ENCODE assay signal across 23 cellular contexts in genomic region chr6:20582586-20583446, GRCh38. TPM values are rescaled to one million over a fixed set of nuclear protein-coding genes. Genes with fewer than 3 reads are reported as not detected.
DNase-seq lines count a peak whose midpoint lies in the region; ATAC-seq, FAIRE-seq and TF ChIP-seq lines count a peak whose summit lies in the region.
"Had no signal": no experiment of that assay in that cellular context is flagged by ENCODE, and none has a peak within 500 bp of the region (broad histone marks: within the 10 kb centered on the region; RNA-seq: fewer than 3 reads in every experiment).

No MANE protein-coding gene starts in this region.

- no peak overlapping the region for H2BK20ac ChIP-seq in H9 (ENCODE audit: low read depth, low read length, poor library complexity, severe bottlenecking)

- H3T11ph ChIP-seq in H9 (ENCODE audit: low read length) = no peak overlapping the region

- no CpG with 5 or more reads among the region's 4 CpGs for WGBS in H9 (ENCODE audit: extremely low coverage, insufficient read length, low lambda C conversion rate)
- 63% methylated on average over 4 of the region's 4 CpGs for WGBS in liver
- WGBS in pancreas, 2 donors = 78 to 81% methylated on average over 4 of the region's 4 CpGs

- no peaks in the 10 kb centered on the region for H3K23me2 ChIP-seq in H9 (ENCODE audit: insufficient read length, low read depth, low read length, poor library complexity, severe bottlenecking)

- no peak overlapping the region for H3K18ac ChIP-seq in H9 (ENCODE audit: insufficient read length, low read depth, low read length)

- no peaks in the 10 kb centered on the region for H3K79me1 ChIP-seq in H9 (ENCODE audit: insufficient read depth, low read depth, low read length, poor library complexity, severe bottlenecking)

- H3K4me1 ChIP-seq in H9 (ENCODE audit: insufficient read depth, low read length) (peaks cover 9% of the 10 kb centered on the region), liver (ENCODE audit: control insufficient read depth in 4 of 4, insufficient read depth in 4 of 4, low read length in 3 of 4) (peaks cover 0 to 6% (median 3%) of the 10 kb centered on the region in 4 donors), pancreas (peaks cover 0 to 7% (median 7%) of the 10 kb centered on the region in 3 donors)
- H3K4me1 ChIP-seq: body of pancreas, SJSA1, tibial artery had no signal

- no peak overlapping the region for H2BK15ac ChIP-seq in H9 (ENCODE audit: low read depth, low read length)

- no peak overlapping the region for H2BK5ac ChIP-seq in H9 (ENCODE audit: insufficient read length, low read length)

- H4K91ac ChIP-seq in H9 (ENCODE audit: insufficient read length, low read depth, low read length) = no peak overlapping the region

- FAIRE-seq in pancreas (lab: Jason Lieb, UNC) = no peak
- FAIRE-seq: endothelial cell of umbilical vein, frontal cortex had no signal

- no peak overlapping the region for H3K14ac ChIP-seq in H9 (ENCODE audit: insufficient read depth, low read length)

- H3K23ac ChIP-seq in H9 (ENCODE audit: insufficient read length, low read depth, low read length) = no peak overlapping the region

- H2BK120ac ChIP-seq in H9 (ENCODE audit: low read depth, low read length, poor library complexity, severe bottlenecking) = no peak overlapping the region

- no peak overlapping the region for H3K56ac ChIP-seq in H9 (ENCODE audit: insufficient read length, low read depth, low read length)

- H3K4me3 Mint-ChIP-seq in H9 = peak overlapping the region in 1 of 2 experiments; percentile 24; a peak in 2 of 5 replicates

- H3K9me3 ChIP-seq in H9 (ENCODE audit: control insufficient read depth, low read depth, low read length) = no peaks in the 10 kb centered on the region
- no peaks in the 10 kb centered on the region for H3K9me3 ChIP-seq in liver (ENCODE audit: control insufficient read depth in 4 of 4, low read length in 3 of 4)
- no peaks in the 10 kb centered on the region for H3K9me3 ChIP-seq in pancreas
- H3K9me3 ChIP-seq: body of pancreas, SJSA1, tibial artery had no signal

- peak overlapping the region; percentile 18 to 88 (median 66); a peak in 4 of 7 replicates for H3K27ac Mint-ChIP-seq in H9

- no peaks in the 10 kb centered on the region for H3K9me3 Mint-ChIP-seq in H9

- H3K27me3 Mint-ChIP-seq in H9 (ENCODE audit: low read depth) = peaks cover 2% of the 10 kb centered on the region; the same call in 1 of the 2 replicates

- no peaks in the 10 kb centered on the region for H3K36me3 ChIP-seq in liver (ENCODE audit: control insufficient read depth in 4 of 4, insufficient read depth in 3 of 4, low read depth in 1 of 4, low read length in 3 of 4)
- H3K36me3 ChIP-seq in pancreas = no peaks in the 10 kb centered on the region
- H3K36me3 ChIP-seq: SJSA1 had no signal

- no peak overlapping the region for H4K5ac ChIP-seq in H9 (ENCODE audit: insufficient read length, low read depth, low read length)

- H2BK12ac ChIP-seq in H9 (ENCODE audit: insufficient read length, low read depth, low read length) = no peak overlapping the region

- H4K20me1 ChIP-seq in H9 (ENCODE audit: control insufficient read depth, insufficient read depth, insufficient read length) = no peaks in the 10 kb centered on the region
- H4K20me1 ChIP-seq: BLaER1 had no signal

- H2AFZ ChIP-seq in H9 (ENCODE audit: low read length) = no peak overlapping the region

- no peaks in the 10 kb centered on the region for H3K79me2 ChIP-seq in H9 (ENCODE audit: insufficient read depth, low read length)

- H3K9ac ChIP-seq in H9 (ENCODE audit: extremely low read depth, insufficient read length, low read length) (no peak overlapping the region), liver (ENCODE audit: low read depth in 1 of 2, low read length in 2 of 2) (no peak overlapping the region)
- H3K9ac ChIP-seq: BLaER1 had no signal

- intact Hi-C loops in pancreas (cut with DNase I) = no loop called here

- DNase-seq in H9 = no peak
- DNase-seq in NCI-H748 (lab: John Stamatoyannopoulos, UW; ENCODE audit: unreplicated experiment) = peak; percentile 72
- DNase-seq in pancreas = no peak
- DNase-seq in activated CD8-positive, alpha-beta memory T cell treated with anti-CD3 and anti-CD28 coated beads for 24 hours = no peak
- DNase-seq in CD1c-positive myeloid dendritic cell (ENCODE audit: extremely low spot score) = no peak
- DNase-seq: activated CD4-positive, CD25-positive, alpha-beta regulatory T cell treated with anti-CD3 and anti-CD28 coated beads, Interleukin-2, amount 50 U/mL, for 72 hours; activated naive CD4-positive, alpha-beta T cell treated with anti-CD3 and anti-CD28 coated beads, Interleukin-2, amount 50 U/mL, for 16 hours; body of pancreas; DMS 273 treated with DMSO at 0.1 percent for 48 hours; NCI-H1092; NCI-H446; OCI-M1; posterior cingulate gyrus; T-helper 9 cell; tibial artery had no signal

- peaks cover 0 to 13% (median 9%) of the 10 kb centered on the region in 3 experiments; a peak in 4 of 7 replicates for H3K36me3 Mint-ChIP-seq in H9 (ENCODE audit: insufficient read depth in 1 of 3, low read depth in 3 of 3)

- no peaks in the 10 kb centered on the region for H3K27me3 ChIP-seq in H9 (ENCODE audit: insufficient read depth, low read length)
- H3K27me3 ChIP-seq in liver (ENCODE audit: control insufficient read depth in 4 of 4, insufficient read depth in 4 of 4, low read length in 3 of 4) = no peaks in the 10 kb centered on the region
- H3K27me3 ChIP-seq in pancreas = no peaks in the 10 kb centered on the region
- H3K27me3 ChIP-seq: BLaER1, body of pancreas, SJSA1, tibial artery had no signal

- H2AK5ac ChIP-seq in H9 (ENCODE audit: insufficient read length, low read length) = no peak overlapping the region

- no peak overlapping the region for H3K4me3 ChIP-seq in liver (ENCODE audit: low read depth in 1 of 3, low read length in 3 of 3)
- H3K4me3 ChIP-seq in pancreas = no peak overlapping the region
- H3K4me3 ChIP-seq: BLaER1, body of pancreas, coronary artery, SJSA1, skin epidermis, tibial artery had no signal

- no peak overlapping the region for H3K4ac ChIP-seq in H9 (ENCODE audit: low read depth, low read length)

- TF ChIP-seq CTCF in H9 (conservative IDR thresholded peaks at IDR 0.05) (no peak), liver (IDR thresholded peaks at IDR 0.05; ENCODE audit: low read depth, low read length, missing input control) (no peak), pancreas (IDR thresholded peaks at IDR 0.05) (no peak)

- H3K4me2 ChIP-seq in H9 (ENCODE audit: insufficient read depth, insufficient read length, low read length) = peak overlapping the region; percentile 51
- H3K4me2 ChIP-seq: BLaER1 had no signal

- peak; percentile 68 for ATAC-seq in GM18868 (IDR thresholded peaks at IDR 0.05; ENCODE audit: unreplicated experiment)
- ATAC-seq in pancreas = no peak
- ATAC-seq: body of pancreas had no signal

- H3K27ac ChIP-seq in H9 (ENCODE audit: insufficient read length, low read depth, low read length) = no peak overlapping the region
- H3K27ac ChIP-seq in liver (ENCODE audit: low read depth in 1 of 2, low read length in 2 of 2) = no peak overlapping the region
- no peak overlapping the region for H3K27ac ChIP-seq in pancreas
- H3K27ac ChIP-seq: BLaER1, body of pancreas, coronary artery, SJSA1, skin epidermis, tibial artery had no signal

- no peak overlapping the region for H4K8ac ChIP-seq in H9 (replicated peaks; ENCODE audit: insufficient read length, low read depth, low read length)

- H3K4me1 Mint-ChIP-seq in H9 = peaks cover 33 to 36% of the 10 kb centered on the region in 2 experiments

- no peak for TF ChIP-seq RAD21 in liver (IDR thresholded peaks at IDR 0.05)

TF ChIP-seq in liver, 16 proteins besides CTCF, POLR2A, EP300 and RAD21:
- TF ChIP-seq MAX (IDR thresholded peaks at IDR 0.05) (no peak), FOXA2 (IDR thresholded peaks at IDR 0.05) (peak; percentile 27)

RNA-seq across cellular contexts. Expression of gene CDKAL1, which starts 48.6 kb away (rescaled TPM):
- 21.6 and 23.0 TPM in 2 replicates for total RNA-seq in H9 (2021)
- total RNA-seq in liver = 10 to 100 TPM in 1 of 2 donors, 1 to 10 TPM in 1; 9.8 to 12.9 TPM
- 1 to 10 TPM; 2.0 to 3.5 TPM for polyA plus RNA-seq in liver
- total RNA-seq in pancreas = 10 to 100 TPM in 2 of 6 donors, 1 to 10 TPM in 4; 6.7 to 11.7 (median 8.8) TPM
- 1 to 10 TPM; 3.3 TPM for polyA plus RNA-seq in pancreas
